Comparison of ENCODE assay signal across 11 cellular contexts in the genomic region with DNA sequence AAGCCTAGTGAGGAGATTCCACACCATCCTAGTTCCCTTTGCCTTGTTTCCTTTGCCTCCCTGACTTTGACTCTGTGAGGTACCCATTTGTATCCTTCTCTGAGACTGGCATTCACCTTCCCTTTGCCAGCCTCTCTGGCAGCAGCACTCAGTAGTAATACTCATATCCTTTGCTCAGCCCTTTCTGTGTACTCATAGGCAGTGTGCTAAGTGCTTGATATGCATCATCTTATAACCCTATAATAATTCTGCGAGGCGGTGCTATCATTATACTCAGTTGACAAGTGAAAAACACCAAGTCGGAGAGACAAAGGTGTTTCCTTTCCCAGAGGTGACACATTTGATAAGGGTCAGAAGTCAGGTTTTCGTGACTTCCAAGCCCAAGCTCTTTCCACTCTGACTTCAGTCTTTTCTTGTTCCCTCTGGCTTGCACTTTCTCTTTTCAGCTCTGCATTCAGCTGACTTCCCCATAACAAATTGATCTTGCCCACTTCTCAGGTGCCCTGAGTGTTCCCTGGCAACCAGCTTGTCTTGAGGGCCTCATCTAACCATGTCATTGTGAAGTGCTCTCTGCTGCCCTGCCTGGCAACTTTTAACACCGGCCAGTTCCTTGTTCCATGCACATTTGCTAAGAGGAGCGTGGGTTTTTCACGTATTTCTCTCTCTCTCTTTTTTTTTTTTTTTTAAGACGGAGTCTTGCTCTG.
DNase-seq lines count a peak whose midpoint lies in the region; ATAC-seq and TF ChIP-seq lines count a peak whose summit lies in the region.
"Had no signal": no experiment of that assay in that cellular context is flagged by ENCODE, and none has a peak within 500 bp of the region (broad histone marks: within the 10 kb centered on the region; RNA-seq: fewer than 3 reads in every experiment).

No MANE protein-coding gene starts in this region.

- peaks cover 18% of the 10 kb centered on the region for H3K4me1 Mint-ChIP-seq in activated CD4-positive, alpha-beta T cell treated with anti-CD3 and anti-CD28 coated beads for 36 hours
- H3K4me1 Mint-ChIP-seq in activated CD8-positive, alpha-beta T cell treated with anti-CD3 and anti-CD28 coated beads for 36 hours (ENCODE audit: low read depth), result peaks cover 4% of the 10 kb centered on the region

- TF ChIP-seq CTCF in MM.1S (IDR thresholded peaks at IDR 0.05; ENCODE audit: low read length) (peak; percentile 23; the same call in 1 of the 2 replicates), esophagus squamous epithelium (IDR thresholded peaks at IDR 0.05) (no peak)
- TF ChIP-seq CTCF in activated CD8-positive, alpha-beta T cell treated with anti-CD3 and anti-CD28 coated beads for 36 hours (IDR thresholded peaks at IDR 0.05), result no peak

- H3K27me3 Mint-ChIP-seq in activated CD4-positive, alpha-beta T cell treated with anti-CD3 and anti-CD28 coated beads for 36 hours, result peaks cover 6% of the 10 kb centered on the region
- peaks cover 2% of the 10 kb centered on the region for H3K27me3 Mint-ChIP-seq in activated CD8-positive, alpha-beta T cell treated with anti-CD3 and anti-CD28 coated beads for 36 hours

- peak; percentile 82 for ATAC-seq in activated CD4-positive, alpha-beta T cell treated with anti-CD3 and anti-CD28 coated beads for 36 hours
- peak; percentile 65 for ATAC-seq in activated CD8-positive, alpha-beta T cell treated with anti-CD3 and anti-CD28 coated beads for 36 hours
- ATAC-seq in GM21390 (IDR thresholded peaks at IDR 0.05; ENCODE audit: unreplicated experiment), result no peak
- ATAC-seq in HG03442 (IDR thresholded peaks at IDR 0.05; ENCODE audit: unreplicated experiment), result no peak

- peak; percentile 44 for DNase-seq in activated CD4-positive, alpha-beta T cell treated with anti-CD3 and anti-CD28 coated beads for 36 hours
- DNase-seq in activated CD4-positive, alpha-beta T cell treated with anti-CD3 and anti-CD28 coated beads for 4 hours, result no peak
- DNase-seq in MM.1S (no peak), renal cortical epithelial cell (ENCODE audit: low read depth) (peak; percentile 14), esophagus squamous epithelium (lab: John Stamatoyannopoulos, UW) (no peak)
- peak; percentile 31 for DNase-seq in activated CD8-positive, alpha-beta T cell treated with anti-CD3 and anti-CD28 coated beads for 36 hours
- DNase-seq: activated effector memory CD4-positive, alpha-beta T cell treated with Interleukin-2 at 50 U/mL for 16 hours; IMR-90 had no signal

- H3K36me3 Mint-ChIP-seq in activated CD4-positive, alpha-beta T cell treated with anti-CD3 and anti-CD28 coated beads for 36 hours (ENCODE audit: low read depth), result no peaks in the 10 kb centered on the region
- H3K36me3 Mint-ChIP-seq in activated CD8-positive, alpha-beta T cell treated with anti-CD3 and anti-CD28 coated beads for 36 hours (ENCODE audit: low read depth), result no peaks in the 10 kb centered on the region

- POLR2A ChIA-PET in activated CD4-positive, alpha-beta T cell treated with anti-CD3 and anti-CD28 coated beads for 36 hours (lab: Charles Lee), result interaction anchor here (0.6 kb wide), 1 partner anchor 557 kb away, joined by 3 read pairs; no protein-coding TSS in a partner anchor
- POLR2A ChIA-PET in activated CD8-positive, alpha-beta T cell treated with anti-CD3 and anti-CD28 coated beads for 36 hours (lab: Charles Lee), result interaction anchor here (1.0 kb wide), 1 partner anchor 11 kb away, joined by 4 read pairs; no protein-coding TSS in a partner anchor

- intact Hi-C loops in activated CD4-positive, alpha-beta T cell treated with anti-CD3 and anti-CD28 coated beads for 36 hours (cut with DNase I, micrococcal nuclease), result no loop called here
- intact Hi-C loops in activated CD8-positive, alpha-beta T cell treated with anti-CD3 and anti-CD28 coated beads for 36 hours (cut with micrococcal nuclease), result loop anchor here (5.0 kb wide), 2 partner anchors 105 to 705 kb away; no protein-coding TSS in a partner anchor
- intact Hi-C loops in esophagus squamous epithelium (cut with DNase I), result loop anchor here (10.0 kb wide), 1 partner anchor 512 kb away; no protein-coding TSS in a partner anchor

- no peak overlapping the region for H3K27ac ChIP-seq in MM.1S (ENCODE audit: low read length)
- no peak overlapping the region for H3K27ac ChIP-seq in esophagus squamous epithelium
- H3K27ac ChIP-seq: parathyroid adenoma had no signal

- H3F3A ChIP-seq in MM.1S (ENCODE audit: insufficient read depth, low read length), result no peaks in the 10 kb centered on the region

- CTCF ChIA-PET in activated CD4-positive, alpha-beta T cell treated with anti-CD3 and anti-CD28 coated beads for 36 hours (lab: Charles Lee), result interaction anchor here (0.8 to 2.4 kb wide), 15 partner anchors 10 to 705 kb away, joined by 3 to 8 read pairs (median 5); no protein-coding TSS in a partner anchor
- CTCF ChIA-PET in activated CD8-positive, alpha-beta T cell treated with anti-CD3 and anti-CD28 coated beads for 36 hours (lab: Charles Lee), result interaction anchor here (0.7 to 6.7 kb wide), 15 partner anchors 11 to 749 kb away, joined by 3 to 44 read pairs (median 4); no protein-coding TSS in a partner anchor

- H3K4me2 ChIP-seq in MM.1S (ENCODE audit: low read depth, low read length), result no peak overlapping the region

- H3K4me1 ChIP-seq in MM.1S (ENCODE audit: low read length) (no peaks in the 10 kb centered on the region), esophagus squamous epithelium (peaks cover 0 to 25% (median 0%) of the 10 kb centered on the region in 3 donors)
- H3K4me1 ChIP-seq: parathyroid adenoma had no signal

- H3K79me2 ChIP-seq in MM.1S (ENCODE audit: low read length), result no peaks in the 10 kb centered on the region
- H3K79me2 ChIP-seq: parathyroid adenoma had no signal

- TF ChIP-seq POLR2A in esophagus squamous epithelium (IDR thresholded peaks at IDR 0.05), result no peak

- WGBS in esophagus squamous epithelium, 2 donors, result 72 to 75% methylated on average over 7 of the region's 8 CpGs

- H3K4me3 ChIP-seq in MM.1S (ENCODE audit: low read length), result no peak overlapping the region
- no peak overlapping the region for H3K4me3 ChIP-seq in esophagus squamous epithelium

- no peaks in the 10 kb centered on the region for H3K9me2 ChIP-seq in MM.1S (replicated peaks; ENCODE audit: insufficient read depth, low read length)

- H3K36me3 ChIP-seq in MM.1S (replicated peaks; ENCODE audit: insufficient read depth, low read length) (no peaks in the 10 kb centered on the region), esophagus squamous epithelium (no peaks in the 10 kb centered on the region)

- H3K4me3 Mint-ChIP-seq in activated CD4-positive, alpha-beta T cell treated with anti-CD3 and anti-CD28 coated beads for 36 hours, result no peak overlapping the region
- no peak overlapping the region for H3K4me3 Mint-ChIP-seq in activated CD8-positive, alpha-beta T cell treated with anti-CD3 and anti-CD28 coated beads for 36 hours

- H4K20me1 ChIP-seq in MM.1S (ENCODE audit: insufficient read depth, low read length), result no peaks in the 10 kb centered on the region

- no peak overlapping the region; the same call in 1 of the 2 replicates for H2AFZ ChIP-seq in MM.1S (ENCODE audit: low read length)
- H2AFZ ChIP-seq: parathyroid adenoma had no signal

- no peak overlapping the region for H3K9ac ChIP-seq in MM.1S (ENCODE audit: low read length)
- H3K9ac ChIP-seq: parathyroid adenoma had no signal

- H3K27me3 ChIP-seq in MM.1S (replicated peaks; ENCODE audit: insufficient read depth, low read length) (no peaks in the 10 kb centered on the region), esophagus squamous epithelium (no peaks in the 10 kb centered on the region)

- no peaks in the 10 kb centered on the region for H3K9me3 Mint-ChIP-seq in activated CD4-positive, alpha-beta T cell treated with anti-CD3 and anti-CD28 coated beads for 36 hours (ENCODE audit: low read depth)
- no peaks in the 10 kb centered on the region for H3K9me3 Mint-ChIP-seq in activated CD8-positive, alpha-beta T cell treated with anti-CD3 and anti-CD28 coated beads for 36 hours

- no peaks in the 10 kb centered on the region for H3K9me3 ChIP-seq in MM.1S (replicated peaks; ENCODE audit: insufficient read depth, low read length)
- no peaks in the 10 kb centered on the region for H3K9me3 ChIP-seq in esophagus squamous epithelium

- H3K27ac Mint-ChIP-seq in activated CD4-positive, alpha-beta T cell treated with anti-CD3 and anti-CD28 coated beads for 36 hours, result no peak overlapping the region
- H3K27ac Mint-ChIP-seq in activated CD8-positive, alpha-beta T cell treated with anti-CD3 and anti-CD28 coated beads for 36 hours, result no peak overlapping the region

Comparison
In these comparisons a context has a peak if more than half of its experiments do, and no peak if none do; other contexts are left out.
1. DNase-seq: peak in activated CD4-positive, alpha-beta T cell treated with anti-CD3 and anti-CD28 coated beads for 36 hours (single experiment), activated CD8-positive, alpha-beta T cell treated with anti-CD3 and anti-CD28 coated beads for 36 hours (single experiment) and renal cortical epithelial cell (single experiment); none in activated CD4-positive, alpha-beta T cell treated with anti-CD3 and anti-CD28 coated beads for 4 hours (0 of 2), MM.1S (single experiment) and esophagus squamous epithelium (single experiment).
2. ATAC-seq: peak in activated CD4-positive, alpha-beta T cell treated with anti-CD3 and anti-CD28 coated beads for 36 hours (single experiment) and activated CD8-positive, alpha-beta T cell treated with anti-CD3 and anti-CD28 coated beads for 36 hours (single experiment); none in GM21390 (single experiment) and HG03442 (single experiment).
3. intact Hi-C loops: an anchor here in activated CD8-positive, alpha-beta T cell treated with anti-CD3 and anti-CD28 coated beads for 36 hours (5.0 kb wide) and esophagus squamous epithelium (10.0 kb wide); none called in activated CD4-positive, alpha-beta T cell treated with anti-CD3 and anti-CD28 coated beads for 36 hours.